11 cellular contexts compared by ENCODE assay signal in the genomic region with DNA sequence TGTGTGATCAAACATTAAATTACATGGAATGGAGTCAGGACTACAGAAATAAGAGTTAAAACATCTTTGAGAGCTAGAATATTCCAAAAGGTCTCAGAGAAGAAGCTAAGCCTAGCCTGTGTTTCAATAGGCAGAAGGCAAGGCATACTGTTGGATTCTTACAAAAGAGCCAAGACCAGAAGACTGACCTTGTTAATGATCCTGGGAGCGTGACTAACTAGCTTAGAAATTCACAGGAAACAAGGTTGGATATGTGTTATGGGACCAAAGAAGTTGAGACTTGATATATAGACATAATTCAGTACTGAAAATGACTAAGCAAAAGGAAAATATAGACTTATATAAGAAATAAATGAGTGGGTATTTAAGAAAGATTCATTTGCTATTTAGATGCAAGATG. TPM values are rescaled to one million over a fixed set of nuclear protein-coding genes. Genes with fewer than 3 reads are reported as not detected.
"Had no signal": no experiment of that assay in that cellular context is flagged by ENCODE, and none has a peak within 500 bp of the region (broad histone marks: within the 10 kb centered on the region; RNA-seq: fewer than 3 reads in every experiment).

No MANE protein-coding gene starts in this region.

- H3K36me3 ChIP-seq: HAP-1 had no signal

- ATAC-seq: HCT116, K562 had no signal

- DNase-seq: GM23248, GOT3, H7, HFFc6, IMR-90 had no signal

- H3K4me1 ChIP-seq: HAP-1 had no signal

- H3K4me3 ChIP-seq: GM23248, HAP-1, K562 had no signal

- FAIRE-seq: HTR-8/SVneo, K562 had no signal

- H3K27ac ChIP-seq: GM23248 had no signal

RNA-seq across cellular contexts. Expression of a gene that starts 50.1 kb away (rescaled TPM):
- total RNA-seq: GM23248, H4, HFFc6, HT-29, IMR-90, K562 had no signal
